Comparison of ENCODE assay signal across 14 cellular contexts in the genomic region with DNA sequence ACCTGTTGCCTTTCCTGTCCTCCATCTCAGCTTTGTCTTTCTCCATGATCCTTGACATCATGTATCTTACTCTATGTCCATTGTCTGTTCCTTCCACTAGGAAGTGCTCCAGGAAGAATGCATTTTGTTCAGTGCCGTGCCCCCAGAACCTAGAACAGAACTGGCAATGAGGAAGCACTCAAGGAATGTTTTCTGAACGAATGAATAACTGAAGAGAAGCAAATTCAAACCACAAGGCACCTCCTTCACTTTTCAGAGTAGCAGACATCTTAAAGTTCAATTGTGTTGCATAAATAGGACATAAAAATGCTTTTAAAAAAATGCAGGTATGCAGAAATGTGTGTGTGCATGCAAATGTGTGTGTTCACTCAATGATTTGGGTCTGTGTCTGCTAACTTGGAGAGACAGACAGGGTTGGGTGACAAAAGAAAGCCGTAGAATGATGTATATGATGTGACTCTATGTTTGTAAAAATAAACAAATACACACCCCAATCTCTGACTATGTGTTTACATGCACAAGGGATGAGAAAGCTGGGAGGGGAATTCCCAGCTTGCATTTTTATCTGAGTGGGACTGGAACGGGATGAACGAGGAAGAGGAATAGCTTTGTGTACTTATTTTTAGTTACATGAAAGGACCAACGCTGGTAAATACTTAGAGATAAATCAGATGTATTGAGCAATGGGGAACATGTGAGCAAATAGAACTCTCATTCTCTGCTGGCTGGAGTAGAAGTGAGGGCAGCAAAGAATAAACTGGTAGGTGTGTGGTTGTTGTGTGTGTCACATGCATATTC.
DNase-seq lines count a peak whose midpoint lies in the region; ATAC-seq and TF ChIP-seq lines count a peak whose summit lies in the region.
"Had no signal": no experiment of that assay in that cellular context is flagged by ENCODE, and none has a peak within 500 bp of the region (broad histone marks: within the 10 kb centered on the region; RNA-seq: fewer than 3 reads in every experiment).

No MANE protein-coding gene starts in this region.

- H3K27ac ChIP-seq in IMR-90 (ENCODE audit: insufficient read depth, low read length), result no peak overlapping the region
- H3K27ac ChIP-seq in A673 (ENCODE audit: low read depth, low read length, poor library complexity, severe bottlenecking), result no peak overlapping the region
- H3K27ac ChIP-seq: BLaER1 treated with 17β-estradiol and CSF1 and Interleukin-3, amounts not matched to agents 10 nM and 100 nM; dorsolateral prefrontal cortex; parathyroid adenoma had no signal

- peak overlapping the region; percentile 34; the same call in 1 of the 2 replicates for H3K18ac ChIP-seq in IMR-90 (ENCODE audit: low read depth, low read length)

- H2BK20ac ChIP-seq in IMR-90 (ENCODE audit: low read depth, low read length), result peak overlapping the region; percentile 16

- H2BK120ac ChIP-seq in IMR-90 (ENCODE audit: low read depth, low read length), result peak overlapping the region; percentile 48

- no peak overlapping the region for H2AK9ac ChIP-seq in IMR-90 (replicated peaks; ENCODE audit: low read depth, low read length, poor library complexity)

- CTCF ChIA-PET in IMR-90 (lab: Yijun Ruan, JAX) (no interaction called here), A673 (lab: Charles Lee) (no interaction called here)

- peaks cover 7% of the 10 kb centered on the region for H3K9me1 ChIP-seq in IMR-90 (ENCODE audit: insufficient read depth, low read length)

- peak overlapping the region; percentile 82; the same call in 2 of the 3 replicates for H2BK15ac ChIP-seq in IMR-90 (ENCODE audit: low read depth, low read length)

- intact Hi-C loops in IMR-90 (cut with micrococcal nuclease) (loop anchor here (10.0 kb wide), 2 partner anchors 111 to 371 kb away; no protein-coding TSS in a partner anchor), A673 (cut with micrococcal nuclease; ENCODE audit: unreplicated experiment) (loop anchor here (10.0 kb wide), 1 partner anchor 371 kb away; no protein-coding TSS in a partner anchor)

- no peak for TF ChIP-seq CTCF in IMR-90 (conservative IDR thresholded peaks at IDR 0.05; ENCODE audit: low read depth, low read length)
- no peak for TF ChIP-seq CTCF in cardiac fibroblast (IDR thresholded peaks at IDR 0.05; ENCODE audit: low read depth, low read length)
- TF ChIP-seq CTCF in A673 (conservative IDR thresholded peaks at IDR 0.05; ENCODE audit: low read depth, low read length), result no peak

- H3K4me3 ChIP-seq in IMR-90 (ENCODE audit: insufficient read depth, low read depth, low read length) (no peak overlapping the region), cardiac fibroblast (replicated peaks in 1 of 2; ENCODE audit: low read depth in 2 of 2, low read length in 2 of 2) (no peak overlapping the region), A673 (ENCODE audit: low read depth, low read length, poor library complexity, severe bottlenecking) (no peak overlapping the region)
- H3K4me3 ChIP-seq: BLaER1 treated with 17β-estradiol and CSF1 and Interleukin-3, amounts not matched to agents 10 nM and 100 nM; dorsolateral prefrontal cortex; lung had no signal

- no peak overlapping the region for H3K56ac ChIP-seq in IMR-90 (ENCODE audit: extremely low read depth, insufficient read depth, low read length)

- BruUV-seq in IMR-90 (replicated peaks; lab: Mats Ljungman, UMichigan) (no TSS peak), A673 (replicated peaks; lab: Mats Ljungman, UMichigan) (no TSS peak)

- 0 out of 2 replicates have a peak overlapping the region, but pooled peaks have one; percentile 18 for H3K14ac ChIP-seq in IMR-90 (replicated peaks; ENCODE audit: low read depth, low read length)

- H3K27me3 ChIP-seq in IMR-90 (ENCODE audit: control insufficient read depth, insufficient read depth, low read length) (no peaks in the 10 kb centered on the region), A673 (replicated peaks; ENCODE audit: insufficient read depth, low read depth, low read length, poor library complexity) (no peaks in the 10 kb centered on the region)
- H3K27me3 ChIP-seq: BLaER1 treated with 17β-estradiol and CSF1 and Interleukin-3, amounts not matched to agents 10 nM and 100 nM; dorsolateral prefrontal cortex had no signal

- WGBS in IMR-90 (ENCODE audit: extremely low coverage in 2 of 2, insufficient read length in 1 of 2), 2 experiments, result 0% methylated on average over 1 of the region's 6 CpGs; no CpG with 5 or more reads in 1 of the 2 experiments

- H3K9ac ChIP-seq in IMR-90 (ENCODE audit: low read depth, low read length), result no peak overlapping the region
- H3K9ac ChIP-seq: BLaER1 treated with 17β-estradiol and CSF1 and Interleukin-3, amounts not matched to agents 10 nM and 100 nM; parathyroid adenoma had no signal

- peak overlapping the region; percentile 67 for H3K4ac ChIP-seq in IMR-90 (ENCODE audit: low read depth, low read length)

- H3K4me2 ChIP-seq in IMR-90 (ENCODE audit: low read depth, low read length), result peak overlapping the region; percentile 47; the same call in 1 of the 2 replicates

- no peak overlapping the region for H4K5ac ChIP-seq in IMR-90 (ENCODE audit: low read depth, low read length)

- peak overlapping the region; percentile 25 to 66; a peak in 2 of 4 replicates for H4K8ac ChIP-seq in IMR-90 (ENCODE audit: low read depth in 2 of 2, low read length in 2 of 2)

- ATAC-seq in IMR-90 (ENCODE audit: low read depth), result peak; percentile 81
- ATAC-seq in GM19397 (IDR thresholded peaks at IDR 0.05; ENCODE audit: unreplicated experiment), result no peak
- ATAC-seq in GM21737 (IDR thresholded peaks at IDR 0.05; ENCODE audit: unreplicated experiment), result no peak

- H3K36me3 ChIP-seq in IMR-90 (ENCODE audit: control insufficient read depth, insufficient read depth, low read length), result no peaks in the 10 kb centered on the region
- H3K36me3 ChIP-seq in A673 (ENCODE audit: insufficient read depth, low read length, poor library complexity, severe bottlenecking), result no peaks in the 10 kb centered on the region
- H3K36me3 ChIP-seq: BLaER1 treated with 17β-estradiol and CSF1 and Interleukin-3, amounts not matched to agents 10 nM and 100 nM had no signal

- DNase-seq in AG08395 (ENCODE audit: low spot score), result peak; percentile 49
- peak; percentile 93 for DNase-seq in IMR-90
- DNase-seq in cardiac fibroblast (ENCODE audit: low read depth in 2 of 2), result peak; percentile 69 to 92
- DNase-seq in kidney glomerular epithelial cell (lab: John Stamatoyannopoulos, UW), result peak; percentile 87
- DNase-seq in A673 (ENCODE audit: low spot score), result no peak
- DNase-seq in stimulated activated CD4-positive, alpha-beta T cell treated with anti-CD3 and anti-CD28 coated beads, Interleukin-4, amount 100 ng/mL, for 1 hour, result no peak
- DNase-seq: dorsolateral prefrontal cortex, NCI-H1417 treated with DMSO at 0.1 percent for 48 hours, NCI-H526 had no signal

- no peaks in the 10 kb centered on the region for H4K20me1 ChIP-seq in IMR-90 (ENCODE audit: insufficient read depth, low read length)
- H4K20me1 ChIP-seq: BLaER1 treated with 17β-estradiol and CSF1 and Interleukin-3, amounts not matched to agents 10 nM and 100 nM had no signal

- peak overlapping the region; percentile 61 for H4K91ac ChIP-seq in IMR-90 (ENCODE audit: insufficient read depth, low read depth, low read length)

- H3K9me3 ChIP-seq in IMR-90 (ENCODE audit: control insufficient read depth, insufficient read depth, low read length) (no peaks in the 10 kb centered on the region), A673 (ENCODE audit: low read depth, low read length, poor library complexity, severe bottlenecking) (peaks cover 9% of the 10 kb centered on the region)

- H2AFZ ChIP-seq in IMR-90 (replicated peaks; ENCODE audit: low read length, poor library complexity), result peak overlapping the region; percentile 2
- H2AFZ ChIP-seq: parathyroid adenoma had no signal

- no peak for TF ChIP-seq POLR2A in IMR-90 (IDR thresholded peaks at IDR 0.05; ENCODE audit: low read depth, low read length)

- H3K79me1 ChIP-seq in IMR-90 (ENCODE audit: low read depth in 1 of 2, low read length in 2 of 2), result no peaks in the 10 kb centered on the region

- POLR2A ChIA-PET in IMR-90 (lab: Charles Lee; ENCODE audit: unreplicated experiment), result no interaction called here
- POLR2A ChIA-PET in A673 (lab: Charles Lee; ENCODE audit: low non-redundant PET), result no interaction called here

- H3K4me1 ChIP-seq in IMR-90 (ENCODE audit: control insufficient read depth, insufficient read depth, low read length) (peaks cover 9% of the 10 kb centered on the region), A673 (ENCODE audit: insufficient read depth, low read length, poor library complexity, severe bottlenecking) (peaks cover 21% of the 10 kb centered on the region)

- dilution Hi-C loops in IMR-90 (cut with HindIII; ENCODE audit: low sequenced_read_pairs, unreplicated experiment), result no loop called here

- peak overlapping the region; percentile 4; the same call in 1 of the 2 replicates for H3K23ac ChIP-seq in IMR-90 (ENCODE audit: low read depth, low read length)

- H2BK5ac ChIP-seq in IMR-90 (ENCODE audit: low read depth, low read length, poor library complexity, severe bottlenecking), result peak overlapping the region; percentile 6

- peak overlapping the region; percentile 78 for H2AK5ac ChIP-seq in IMR-90 (ENCODE audit: low read depth, low read length)

- TF ChIP-seq RAD21 in IMR-90 (IDR thresholded peaks at IDR 0.05; ENCODE audit: low read length), result no peak

- in situ Hi-C loops in IMR-90 (cut with MboI; ENCODE audit: low sequenced_read_pairs), result no loop called here

TF ChIP-seq in IMR-90, 13 proteins besides CTCF, POLR2A, EP300 and RAD21:
- 0 out of 2 replicates have a peak, but pooled peaks have one; percentile 18 for TF ChIP-seq USF2 (IDR thresholded peaks at IDR 0.05; ENCODE audit: low read depth, low read length)
- peak; percentile 67; the same call in 1 of the 2 replicates for TF ChIP-seq BHLHE40 (IDR thresholded peaks at IDR 0.05; ENCODE audit: low read depth, low read length)
- peak; percentile 83 for TF ChIP-seq FOS (IDR thresholded peaks at IDR 0.05; ENCODE audit: low read depth, low read length)
- no peak for TF ChIP-seq NFE2L2 (IDR thresholded peaks at IDR 0.05; ENCODE audit: low read depth, low read length)

Comparison
In these comparisons a context has a peak if more than half of its experiments do, and no peak if none do; other contexts are left out.
1. DNase-seq: peak in AG08395 (single experiment), IMR-90 (single experiment), cardiac fibroblast (2 of 2) and kidney glomerular epithelial cell (single experiment); none in A673 (single experiment) and stimulated activated CD4-positive, alpha-beta T cell treated with anti-CD3 and anti-CD28 coated beads, Interleukin-4, amount 100 ng/mL, for 1 hour (single experiment).